Comparison of ENCODE assay signal across 29 cellular contexts in genomic region chr18:78650926-78651325, GRCh38.
"Had no signal": no experiment of that assay in that cellular context is flagged by ENCODE, and none has a peak within 500 bp of the region (broad histone marks: within the 10 kb centered on the region; RNA-seq: fewer than 3 reads in every experiment).

No MANE protein-coding gene starts in this region.

- H3K36me3 ChIP-seq: heart right ventricle, lower lobe of right lung, prostate gland, stomach, thyroid gland, transverse colon, upper lobe of left lung, vagina had no signal

- DNase-seq: heart right ventricle; islet precursor cell; left ventricle myocardium superior; lower lobe of right lung; mammary epithelial cell; mesenchymal stem cell; naive B cell; nucleus accumbens; retina; right cardiac atrium; stimulated activated CD4-positive, alpha-beta T cell treated with anti-CD3 and anti-CD28 coated beads, Interleukin-12 subunit alpha, Interleukin-12 subunit beta, amount 100 ng/mL, for 4 hours; stimulated activated CD4-positive, alpha-beta T cell treated with anti-CD3 and anti-CD28 coated beads, Interleukin-15, amount 100 ng/mL, for 24 hours; stimulated activated CD4-positive, alpha-beta T cell treated with anti-CD3 and anti-CD28 coated beads, Interleukin-2, amount 100 ng/mL, for 24 hours; stimulated activated CD4-positive, alpha-beta T cell treated with anti-CD3 and anti-CD28 coated beads, Interleukin-4, amount 100 ng/mL, for 1 hour; stimulated activated naive CD4-positive, alpha-beta T cell; stomach; testis; thyroid gland; transverse colon had no signal

- H3K4me3 ChIP-seq: heart right ventricle, hepatocyte, lower lobe of right lung, prostate gland, skin epidermis, stomach, testis, thyroid gland, transverse colon, upper lobe of left lung, vagina had no signal

- H3K4me1 ChIP-seq: heart right ventricle, lower lobe of right lung, parathyroid adenoma, prostate gland, stomach, testis, thyroid gland, transverse colon, upper lobe of left lung, vagina had no signal

- H3K27me3 ChIP-seq: hepatocyte, stomach, testis, thyroid gland, transverse colon, upper lobe of left lung, vagina had no signal

- H3K27me3 Mint-ChIP-seq: naive B cell had no signal

- H3K27ac ChIP-seq: heart right ventricle, hepatocyte, lower lobe of right lung, parathyroid adenoma, prostate gland, skin epidermis, stomach, testis, thyroid gland, transverse colon, upper lobe of left lung, vagina had no signal

- H3K4me1 Mint-ChIP-seq: mesothelial cell of epicardium, naive B cell, nephron, neural crest cell had no signal

- H3K9me3 ChIP-seq: lower lobe of right lung, prostate gland, testis, thyroid gland had no signal

- H3K27ac Mint-ChIP-seq: mesothelial cell of epicardium, naive B cell, nephron had no signal

- ATAC-seq: heart right ventricle, left ventricle myocardium superior, lower lobe of right lung, right cardiac atrium, sciatic nerve had no signal

- H3K4me3 Mint-ChIP-seq: mesothelial cell of epicardium, nephron, neural crest cell had no signal
